Comparison of ENCODE assay signal across 2 cellular contexts in the genomic region with DNA sequence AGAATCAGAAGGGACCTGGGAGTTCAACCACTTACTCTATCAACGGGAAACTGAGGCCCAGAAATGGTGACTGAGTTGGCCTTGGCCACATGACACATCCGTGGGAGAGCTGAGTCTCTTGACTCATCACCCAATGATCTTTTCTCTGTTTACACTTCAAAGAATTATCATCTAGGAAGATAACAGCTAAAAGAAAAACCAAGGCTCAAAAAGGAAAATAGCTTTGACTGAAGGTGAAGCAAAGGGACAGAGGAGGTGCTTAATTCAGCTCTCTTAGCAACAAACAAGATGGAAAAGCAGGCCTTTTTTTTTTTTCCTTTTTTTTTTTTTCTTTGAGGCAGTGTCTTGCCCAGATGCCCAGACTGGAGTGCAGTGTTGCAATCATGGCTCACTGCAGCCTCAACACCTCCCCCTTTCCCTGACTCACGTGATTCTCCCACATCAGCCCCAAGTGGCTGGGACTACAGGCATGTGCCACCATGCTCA.
TF ChIP-seq lines count a peak whose summit lies in the region.

No MANE protein-coding gene starts in this region.

TF ChIP-seq in HCT116, 20 proteins besides CTCF, POLR2A, EP300 and RAD21 (continued from another document):
- TF ChIP-seq ATF3 (IDR thresholded peaks at IDR 0.05) (no peak), SRF (IDR thresholded peaks at IDR 0.05; ENCODE audit: low read depth) (no peak), REST (IDR thresholded peaks at IDR 0.05; ENCODE audit: low read depth) (no peak), ZNF274 (IDR thresholded peaks at IDR 0.05; ENCODE audit: low read depth, low read length) (no peak), SP1 (IDR thresholded peaks at IDR 0.05; ENCODE audit: low read depth) (no peak)
TF ChIP-seq in HCT116: peak in this region for 0.

TF ChIP-seq in WTC11, 78 proteins besides CTCF, POLR2A, EP300 and RAD21 (continued from another document):
- TF ChIP-seq ZSCAN18 (CRISPR knock-in tag; IDR thresholded peaks at IDR 0.05): no peak
- TF ChIP-seq, protein P1, sequence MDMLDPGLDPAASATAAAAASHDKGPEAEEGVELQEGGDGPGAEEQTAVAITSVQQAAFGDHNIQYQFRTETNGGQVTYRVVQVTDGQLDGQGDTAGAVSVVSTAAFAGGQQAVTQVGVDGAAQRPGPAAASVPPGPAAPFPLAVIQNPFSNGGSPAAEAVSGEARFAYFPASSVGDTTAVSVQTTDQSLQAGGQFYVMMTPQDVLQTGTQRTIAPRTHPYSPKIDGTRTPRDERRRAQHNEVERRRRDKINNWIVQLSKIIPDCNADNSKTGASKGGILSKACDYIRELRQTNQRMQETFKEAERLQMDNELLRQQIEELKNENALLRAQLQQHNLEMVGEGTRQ (CRISPR knock-in tag; IDR thresholded peaks at IDR 0.05): no peak
- TF ChIP-seq, protein P2, sequence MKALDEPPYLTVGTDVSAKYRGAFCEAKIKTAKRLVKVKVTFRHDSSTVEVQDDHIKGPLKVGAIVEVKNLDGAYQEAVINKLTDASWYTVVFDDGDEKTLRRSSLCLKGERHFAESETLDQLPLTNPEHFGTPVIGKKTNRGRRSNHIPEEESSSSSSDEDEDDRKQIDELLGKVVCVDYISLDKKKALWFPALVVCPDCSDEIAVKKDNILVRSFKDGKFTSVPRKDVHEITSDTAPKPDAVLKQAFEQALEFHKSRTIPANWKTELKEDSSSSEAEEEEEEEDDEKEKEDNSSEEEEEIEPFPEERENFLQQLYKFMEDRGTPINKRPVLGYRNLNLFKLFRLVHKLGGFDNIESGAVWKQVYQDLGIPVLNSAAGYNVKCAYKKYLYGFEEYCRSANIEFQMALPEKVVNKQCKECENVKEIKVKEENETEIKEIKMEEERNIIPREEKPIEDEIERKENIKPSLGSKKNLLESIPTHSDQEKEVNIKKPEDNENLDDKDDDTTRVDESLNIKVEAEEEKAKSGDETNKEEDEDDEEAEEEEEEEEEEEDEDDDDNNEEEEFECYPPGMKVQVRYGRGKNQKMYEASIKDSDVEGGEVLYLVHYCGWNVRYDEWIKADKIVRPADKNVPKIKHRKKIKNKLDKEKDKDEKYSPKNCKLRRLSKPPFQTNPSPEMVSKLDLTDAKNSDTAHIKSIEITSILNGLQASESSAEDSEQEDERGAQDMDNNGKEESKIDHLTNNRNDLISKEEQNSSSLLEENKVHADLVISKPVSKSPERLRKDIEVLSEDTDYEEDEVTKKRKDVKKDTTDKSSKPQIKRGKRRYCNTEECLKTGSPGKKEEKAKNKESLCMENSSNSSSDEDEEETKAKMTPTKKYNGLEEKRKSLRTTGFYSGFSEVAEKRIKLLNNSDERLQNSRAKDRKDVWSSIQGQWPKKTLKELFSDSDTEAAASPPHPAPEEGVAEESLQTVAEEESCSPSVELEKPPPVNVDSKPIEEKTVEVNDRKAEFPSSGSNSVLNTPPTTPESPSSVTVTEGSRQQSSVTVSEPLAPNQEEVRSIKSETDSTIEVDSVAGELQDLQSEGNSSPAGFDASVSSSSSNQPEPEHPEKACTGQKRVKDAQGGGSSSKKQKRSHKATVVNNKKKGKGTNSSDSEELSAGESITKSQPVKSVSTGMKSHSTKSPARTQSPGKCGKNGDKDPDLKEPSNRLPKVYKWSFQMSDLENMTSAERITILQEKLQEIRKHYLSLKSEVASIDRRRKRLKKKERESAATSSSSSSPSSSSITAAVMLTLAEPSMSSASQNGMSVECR (CRISPR knock-in tag; IDR thresholded peaks at IDR 0.05; ENCODE audit: borderline replicate concordance): no peak
